In genomic region chr1:173869108-173869359, GRCh38 we compare ENCODE assay signal across 8 cellular contexts. TPM values are rescaled to one million over a fixed set of nuclear protein-coding genes. Genes with fewer than 3 reads are reported as not detected.
DNase-seq lines count a peak whose midpoint lies in the region; ATAC-seq and TF ChIP-seq lines count a peak whose summit lies in the region.

No MANE protein-coding gene starts in this region.

- no peaks in the 10 kb centered on the region for H3K27me3 ChIP-seq in BLaER1 treated with 17β-estradiol and CSF1 and Interleukin-3, amounts not matched to agents 10 nM and 100 nM
- no peaks in the 10 kb centered on the region for H3K27me3 ChIP-seq in effector memory CD4-positive, alpha-beta T cell (replicated peaks; ENCODE audit: control insufficient read depth, insufficient read depth, low read length, poor library complexity, severe bottlenecking)

- peaks cover 8% of the 10 kb centered on the region for H3K27me3 Mint-ChIP-seq in neural crest cell (ENCODE audit: low read depth)

- no peak for TF ChIP-seq POLR2A in NB4 (IDR thresholded peaks at IDR 0.05; ENCODE audit: extremely low read depth, insufficient read length)

- peak overlapping the region; percentile 89 to 97 (median 94) for H3K27ac ChIP-seq in BLaER1 treated with 17β-estradiol and CSF1 and Interleukin-3, amounts not matched to agents 10 nM and 100 nM
- peak overlapping the region; percentile 94 for H3K27ac ChIP-seq in effector memory CD4-positive, alpha-beta T cell (ENCODE audit: insufficient read depth, low read length, poor library complexity, severe bottlenecking)

- H3K4me1 Mint-ChIP-seq in neural crest cell = peaks cover 61% of the 10 kb centered on the region

- H3K9me3 Mint-ChIP-seq in neural crest cell = no peaks in the 10 kb centered on the region

- H3K9me3 ChIP-seq in BLaER1 treated with 17β-estradiol and CSF1 and Interleukin-3, amounts not matched to agents 10 nM and 100 nM (replicated peaks in 1 of 11) = no peaks in the 10 kb centered on the region; a peak in 1 of 22 replicates
- no peaks in the 10 kb centered on the region for H3K9me3 ChIP-seq in effector memory CD4-positive, alpha-beta T cell (ENCODE audit: control insufficient read depth, low read length)

- H3K36me3 ChIP-seq in BLaER1 treated with 17β-estradiol and CSF1 and Interleukin-3, amounts not matched to agents 10 nM and 100 nM = peaks cover 32 to 55% (median 41%) of the 10 kb centered on the region in 11 experiments
- peaks cover 18% of the 10 kb centered on the region for H3K36me3 ChIP-seq in effector memory CD4-positive, alpha-beta T cell (ENCODE audit: control insufficient read depth, insufficient read depth, low read length)

- peak overlapping the region; percentile 64 to 98 (median 91) for H3K4me3 ChIP-seq in BLaER1 treated with 17β-estradiol and CSF1 and Interleukin-3, amounts not matched to agents 10 nM and 100 nM
- H3K4me3 ChIP-seq in NB4 (ENCODE audit: low read depth, low read length) = peak overlapping the region; percentile 70
- H3K4me3 ChIP-seq in effector memory CD4-positive, alpha-beta T cell (ENCODE audit: insufficient read depth, low read depth, low read length, poor library complexity, severe bottlenecking) = peak overlapping the region; percentile 78

- TF ChIP-seq CTCF in NB4 (IDR thresholded peaks at IDR 0.05; ENCODE audit: low read depth, low read length) (no peak), neural crest cell (conservative IDR thresholded peaks at IDR 0.05) (no peak)

- no peak overlapping the region for H3K27ac Mint-ChIP-seq in neural crest cell (ENCODE audit: unreplicated experiment)

- H4K20me1 ChIP-seq in BLaER1 treated with 17β-estradiol and CSF1 and Interleukin-3, amounts not matched to agents 10 nM and 100 nM = peaks cover 30 to 36% (median 32%) of the 10 kb centered on the region in 11 experiments; a peak in 21 of 22 replicates

- peaks cover 44% of the 10 kb centered on the region for H3K36me3 Mint-ChIP-seq in neural crest cell (ENCODE audit: low read depth)

- DNase-seq in NB4 (ENCODE audit: low read depth) (no peak), neural crest cell (ENCODE audit: low read depth, low spot score) (no peak), NCI-H2171 (lab: John Stamatoyannopoulos, UW) (no peak)
- no peak for DNase-seq in effector memory CD4-positive, alpha-beta T cell

- peak overlapping the region; percentile 100 for H3K4me3 Mint-ChIP-seq in neural crest cell

- ATAC-seq in GM21619 (IDR thresholded peaks at IDR 0.05; ENCODE audit: unreplicated experiment) (no peak), GM18511 (IDR thresholded peaks at IDR 0.05; ENCODE audit: unreplicated experiment) (no peak), HG02852 (IDR thresholded peaks at IDR 0.05; ENCODE audit: unreplicated experiment) (no peak)

- peak overlapping the region; percentile 77 to 94 (median 86) for H3K4me2 ChIP-seq in BLaER1 treated with 17β-estradiol and CSF1 and Interleukin-3, amounts not matched to agents 10 nM and 100 nM

- H3K4me1 ChIP-seq in BLaER1 treated with 17β-estradiol and CSF1 and Interleukin-3, amounts not matched to agents 10 nM and 100 nM = peaks cover 45 to 69% (median 56%) of the 10 kb centered on the region in 10 experiments
- peaks cover 41% of the 10 kb centered on the region for H3K4me1 ChIP-seq in effector memory CD4-positive, alpha-beta T cell (ENCODE audit: control insufficient read depth, insufficient read depth, low read length, poor library complexity, severe bottlenecking)

- H3K9ac ChIP-seq in BLaER1 treated with 17β-estradiol and CSF1 and Interleukin-3, amounts not matched to agents 10 nM and 100 nM = peak overlapping the region; percentile 90 to 98 (median 93)

RNA-seq across cellular contexts. Expression of gene ZBTB37, which starts 0.9 kb away (rescaled TPM):
- 15.7 and 18.3 TPM in 2 replicates for total RNA-seq in neural crest cell

RNA-seq across cellular contexts. Expression of gene GAS5, which starts 1.2 kb away (rescaled TPM):
- total RNA-seq in neural crest cell = 479 and 498 TPM in 2 replicates

RNA-seq across cellular contexts. Expression of gene CENPL, which starts 44.4 kb away (rescaled TPM):
- total RNA-seq in neural crest cell = 24.3 and 24.8 TPM in 2 replicates

RNA-seq across cellular contexts. Expression of gene DARS2, which starts 44.6 kb away (rescaled TPM):
- 33.8 and 34.0 TPM in 2 replicates for total RNA-seq in neural crest cell

RNA-seq across cellular contexts. Expression of gene SERPINC1, which starts 48.1 kb away (rescaled TPM):
- 0.18 TPM in 1 of 2 replicates, not detected in the other for total RNA-seq in neural crest cell
